Comparison of ENCODE assay signal across 8 cellular contexts in the genomic region with DNA sequence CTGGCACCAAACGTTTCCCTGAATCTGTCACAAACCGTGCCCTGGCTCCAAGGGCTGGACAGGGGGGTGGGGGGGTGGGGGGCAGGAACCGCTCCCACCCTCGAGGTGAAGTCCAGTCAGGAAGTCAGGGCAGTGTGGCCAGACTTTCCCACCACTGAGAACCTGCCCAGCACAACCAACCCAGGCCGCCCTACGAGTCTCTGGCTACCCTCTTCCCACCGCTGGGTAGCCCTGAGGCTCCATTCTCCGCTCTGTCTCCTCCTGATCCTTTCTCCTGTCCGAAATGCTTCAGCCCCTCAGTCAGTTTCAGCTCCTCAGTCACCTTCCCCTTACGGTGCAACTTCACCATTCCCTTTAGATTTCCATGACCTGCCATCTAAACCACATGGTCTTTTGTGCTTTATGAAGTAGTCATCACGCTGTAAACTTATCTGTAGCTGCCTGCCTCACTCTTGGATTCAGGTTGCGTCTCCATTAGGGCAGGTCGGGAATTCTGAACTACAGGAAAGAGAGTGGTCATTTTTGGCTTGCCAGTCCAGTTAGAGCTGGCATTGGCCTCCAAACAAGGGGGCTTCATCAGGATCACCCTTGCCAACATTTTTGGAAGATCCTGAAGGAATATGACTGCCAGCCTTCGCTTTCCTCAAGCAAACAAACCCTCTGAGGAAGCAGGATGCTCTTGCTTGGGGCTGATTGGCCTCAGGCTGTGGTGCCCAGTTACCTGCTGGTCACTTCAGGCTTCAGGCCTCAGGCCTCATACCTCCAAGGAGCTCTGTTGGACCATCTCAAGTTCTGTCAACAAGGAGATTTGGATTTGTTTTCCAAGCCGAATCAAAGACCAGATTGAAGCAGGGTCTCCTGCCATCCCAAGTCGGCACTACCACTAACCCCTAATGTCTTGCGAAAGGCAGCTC. TPM values are rescaled to one million over a fixed set of nuclear protein-coding genes. Genes with fewer than 3 reads are reported as not detected.
DNase-seq lines count a peak whose midpoint lies in the region; ATAC-seq and TF ChIP-seq lines count a peak whose summit lies in the region.

No MANE protein-coding gene starts in this region.

- no peak for TF ChIP-seq CTCF in DND-41 (IDR thresholded peaks at IDR 0.05; ENCODE audit: borderline replicate concordance, extremely low read depth, low read length, poor library complexity, severe bottlenecking)
- no peak for TF ChIP-seq CTCF in PC-3 (conservative IDR thresholded peaks at IDR 0.05; ENCODE audit: low read depth, low read length)
- TF ChIP-seq CTCF in ovary (IDR thresholded peaks at IDR 0.05): no peak

- TSS peak; percentile 75 for BruUV-seq in PC-3 (replicated peaks; lab: Mats Ljungman, UMichigan)

- H3K9ac ChIP-seq in DND-41 (ENCODE audit: low read depth, low read length) (peak overlapping the region; percentile 94), PC-3 (ENCODE audit: low read length) (peak overlapping the region; percentile 87)

- H3K27me3 ChIP-seq in DND-41 (ENCODE audit: insufficient read depth, low read length, poor library complexity) (no peaks in the 10 kb centered on the region), PC-3 (ENCODE audit: low read length) (no peaks in the 10 kb centered on the region), ovary (no peaks in the 10 kb centered on the region)

- CTCF ChIA-PET in PC-3 (lab: Charles Lee): no interaction called here

- H3K4me3 ChIP-seq in DND-41 (ENCODE audit: low read depth in 1 of 2, low read length in 2 of 2) (peak overlapping the region; percentile 100; a peak in 3 of 4 replicates), PC-3 (ENCODE audit: low read length) (peak overlapping the region; percentile 78), ovary (peak overlapping the region; percentile 86)

- H3K79me2 ChIP-seq in DND-41 (ENCODE audit: insufficient read depth, low read length) (peaks cover 42% of the 10 kb centered on the region), PC-3 (ENCODE audit: low read length) (peaks cover 41% of the 10 kb centered on the region)

- intact Hi-C loops in PC-3 (cut with micrococcal nuclease) (loop anchor here (5.0 kb wide), 1 partner anchor 50 kb away; a partner anchor contains a TSS), ovary (cut with DNase I) (loop anchor here in 2 of 4 donors (5.0 kb wide), 2 partner anchors 50 to 125 kb away; a partner anchor contains a TSS)

- H3K36me3 ChIP-seq in DND-41 (ENCODE audit: insufficient read depth, low read length): peaks cover 33% of the 10 kb centered on the region
- peaks cover 11% of the 10 kb centered on the region; the same call in 1 of the 2 replicates for H3K36me3 ChIP-seq in PC-3 (ENCODE audit: low read depth, low read length)
- H3K36me3 ChIP-seq in ovary: no peaks in the 10 kb centered on the region

- H3K4me1 ChIP-seq in DND-41 (ENCODE audit: insufficient read depth, low read length) (peaks cover 37% of the 10 kb centered on the region), PC-3 (ENCODE audit: insufficient read depth, low read length) (peaks cover 17% of the 10 kb centered on the region), ovary (ENCODE audit: insufficient read depth) (peaks cover 10% of the 10 kb centered on the region)

- TF ChIP-seq EP300 in ovary (IDR thresholded peaks at IDR 0.05): no peak

- H3K9me2 ChIP-seq in PC-3 (replicated peaks; ENCODE audit: low read length): no peaks in the 10 kb centered on the region

- H3F3A ChIP-seq in PC-3 (ENCODE audit: low read length, unreplicated experiment): no peaks in the 10 kb centered on the region

- H3K9me3 ChIP-seq in DND-41 (ENCODE audit: insufficient read depth, low read length, severe bottlenecking) (no peaks in the 10 kb centered on the region), PC-3 (ENCODE audit: low read length) (no peaks in the 10 kb centered on the region), ovary (no peaks in the 10 kb centered on the region)

- no peak for TF ChIP-seq POLR2A in ovary (IDR thresholded peaks at IDR 0.05)

- POLR2A ChIA-PET in PC-3 (lab: Charles Lee; ENCODE audit: unreplicated experiment): no interaction called here

- ATAC-seq in DND-41 (ENCODE audit: insufficient read depth, low read depth) (0 out of 3 replicates have a peak, but pooled peaks have one; percentile 2), PC-3 (no peak), GM21423 (IDR thresholded peaks at IDR 0.05; ENCODE audit: unreplicated experiment) (no peak), GM18909 (IDR thresholded peaks at IDR 0.05; ENCODE audit: poor library complexity, unreplicated experiment) (no peak)

- peak overlapping the region; percentile 87 for H3K4me2 ChIP-seq in DND-41 (ENCODE audit: insufficient read depth, low read length)
- peak overlapping the region; percentile 99 for H3K4me2 ChIP-seq in PC-3 (ENCODE audit: low read length)

- peak overlapping the region; percentile 85 for H2AFZ ChIP-seq in DND-41 (ENCODE audit: low read depth, low read length)
- peak overlapping the region; percentile 84 for H2AFZ ChIP-seq in PC-3 (ENCODE audit: low read length)

- H4K20me1 ChIP-seq in DND-41 (ENCODE audit: insufficient read depth, low read length) (peaks cover 21% of the 10 kb centered on the region), PC-3 (ENCODE audit: low read length) (peaks cover 10% of the 10 kb centered on the region; the same call in 1 of the 2 replicates)

- 70 to 73% (median 71%) methylated on average over 17 of the region's 17 CpGs for WGBS in ovary, 3 donors

- DNase-seq in DND-41 (no peak), PC-3 (no peak), epithelial cell of prostate (ENCODE audit: low read depth, low spot score) (no peak), ovary (no peak), HuH-7.5 (ENCODE audit: low spot score) (no peak), mucosa of gallbladder (ENCODE audit: low spot score) (no peak)

- H3K27ac ChIP-seq in DND-41 (ENCODE audit: low read length): peak overlapping the region; percentile 94
- peak overlapping the region; percentile 64; the same call in 1 of the 2 replicates for H3K27ac ChIP-seq in PC-3 (ENCODE audit: low read length)
- H3K27ac ChIP-seq in epithelial cell of prostate: peak overlapping the region; percentile 87
- H3K27ac ChIP-seq in ovary: peak overlapping the region; percentile 74 to 81

RNA-seq across cellular contexts. Expression of a gene that starts 0.8 kb away (rescaled TPM):
- 12.9 and 16.1 TPM in 2 replicates for total RNA-seq in PC-3 (2014; rRNA removed)
- 10 to 100 TPM; 18.0 to 35.0 (median 24.8) TPM for total RNA-seq in ovary
- polyA plus RNA-seq in ovary: 10 to 100 TPM; 17.2 to 65.5 TPM
- total RNA-seq in mucosa of gallbladder: 33.7 TPM

RNA-seq across cellular contexts. Expression of a gene that starts 51.6 kb away (rescaled TPM):
- 15.2 and 16.5 TPM in 2 replicates for total RNA-seq in PC-3 (2014; rRNA removed)
- total RNA-seq in ovary: 10 to 100 TPM; 25.8 to 52.8 (median 44.8) TPM
- polyA plus RNA-seq in ovary: 10 to 100 TPM; 42.1 to 93.9 TPM
- 45.2 TPM for total RNA-seq in mucosa of gallbladder
